In genomic region chr13:102679449-102680132, GRCh38 we compare ENCODE assay signal across 25 cellular contexts. TPM values are rescaled to one million over a fixed set of nuclear protein-coding genes. Genes with fewer than 3 reads are reported as not detected.
DNase-seq lines count a peak whose midpoint lies in the region; ATAC-seq and FAIRE-seq lines count a peak whose summit lies in the region.
"Had no signal": no experiment of that assay in that cellular context is flagged by ENCODE, and none has a peak within 500 bp of the region (broad histone marks: within the 10 kb centered on the region; RNA-seq: fewer than 3 reads in every experiment).

No MANE protein-coding gene starts in this region.

- H3K9ac ChIP-seq in Karpas-422 (ENCODE audit: low read length), result no peak overlapping the region

- no peak overlapping the region for H3K4me3 Mint-ChIP-seq in immature natural killer cell

- H4K20me1 ChIP-seq in Karpas-422 (ENCODE audit: insufficient read depth, low read depth, low read length), result no peaks in the 10 kb centered on the region

- no peaks in the 10 kb centered on the region for H3K9me2 ChIP-seq in Karpas-422 (replicated peaks; ENCODE audit: insufficient read depth, low read length)

- no peak overlapping the region for H3K4me3 ChIP-seq in small intestine (ENCODE audit: low read depth in 1 of 2, low read length in 2 of 2)
- H3K4me3 ChIP-seq in Karpas-422 (ENCODE audit: low read length), result no peak overlapping the region
- H3K4me3 ChIP-seq: heart left ventricle, left ventricle myocardium inferior had no signal

- H3K27me3 ChIP-seq in small intestine (ENCODE audit: control insufficient read depth in 2 of 2, insufficient read depth in 2 of 2, low read length in 2 of 2), result no peaks in the 10 kb centered on the region
- H3K27me3 ChIP-seq in Karpas-422 (ENCODE audit: low read length), result no peaks in the 10 kb centered on the region
- H3K27me3 ChIP-seq: heart left ventricle had no signal

- peaks cover 15 to 17% of the 10 kb centered on the region in 2 donors for H3K4me1 Mint-ChIP-seq in immature natural killer cell

- H3K36me3 Mint-ChIP-seq in immature natural killer cell, result peaks cover 10 to 21% (median 20%) of the 10 kb centered on the region in 3 donors

- no peak overlapping the region for H2AFZ ChIP-seq in Karpas-422 (ENCODE audit: low read length)

- H3K27ac ChIP-seq in small intestine (ENCODE audit: low read depth in 1 of 2, low read length in 1 of 2) (no peak overlapping the region), Karpas-422 (ENCODE audit: low read length) (no peak overlapping the region)
- H3K27ac ChIP-seq: 22Rv1, left ventricle myocardium inferior had no signal

- H3K9me3 Mint-ChIP-seq in immature natural killer cell, result no peaks in the 10 kb centered on the region

- H3K27ac Mint-ChIP-seq in immature natural killer cell, result peak overlapping the region in 5 of 6 donors; percentile 38 to 85 (median 74)

- WGBS in small intestine, 3 donors, result 51 to 63% (median 52%) methylated on average over 3 of the region's 3 CpGs

- no peaks in the 10 kb centered on the region for H3K27me3 Mint-ChIP-seq in immature natural killer cell (ENCODE audit: low read depth in 3 of 3)

- no peak overlapping the region for H3K4me2 ChIP-seq in Karpas-422 (ENCODE audit: low read depth, low read length, poor library complexity, severe bottlenecking)

- H3K4me1 ChIP-seq in small intestine (ENCODE audit: control insufficient read depth in 2 of 2, insufficient read depth in 1 of 2, low read depth in 1 of 2, low read length in 1 of 2) (no peaks in the 10 kb centered on the region), Karpas-422 (ENCODE audit: low read length) (peaks cover 16% of the 10 kb centered on the region)

- H3K36me3 ChIP-seq in small intestine (ENCODE audit: control insufficient read depth in 2 of 2, insufficient read depth in 2 of 2, low read length in 2 of 2), result peaks cover 3 to 4% of the 10 kb centered on the region in 2 donors
- H3K36me3 ChIP-seq in Karpas-422 (ENCODE audit: insufficient read depth, low read length), result peaks cover 44% of the 10 kb centered on the region

- DNase-seq in NCI-H2029 treated with DMSO at 0.1 percent for 48 hours (lab: John Stamatoyannopoulos, UW) (peak; percentile 1), NCI-H2029 (lab: John Stamatoyannopoulos, UW) (no peak), NAMALWA (ENCODE audit: low spot score) (peak; percentile 33), immature natural killer cell (no peak), small intestine (peak; percentile 73), Karpas-422 (no peak), left ventricle myocardium superior (no peak), HUDEP-2 (lab: John Stamatoyannopoulos, UW; ENCODE audit: unreplicated experiment in 76 of 76) (no peak)
- DNase-seq: activated CD4-positive, alpha-beta T cell treated with anti-CD3 and anti-CD28 coated beads for 48 hours; activated CD8-positive, alpha-beta memory T cell treated with anti-CD3 and anti-CD28 coated beads, Interleukin-2, amount 50 U/mL, for 48 hours; activated gamma-delta T cell treated with Interleukin-2 at 50 U/mL for 16 hours; AML-193; anterior cingulate cortex; heart left ventricle; left ventricle myocardium inferior; NCI-H510A; NK-92 treated with Interleukin-12 subunit alpha and Interleukin-12 subunit beta, amount 100 ng/mL, for 24 hours; SIG-M5 had no signal

- ATAC-seq in left ventricle myocardium superior, result no peak
- ATAC-seq: heart left ventricle, Panc1 had no signal

- no peaks in the 10 kb centered on the region for H3K9me3 ChIP-seq in small intestine (ENCODE audit: control insufficient read depth, low read depth)
- no peaks in the 10 kb centered on the region for H3K9me3 ChIP-seq in Karpas-422 (ENCODE audit: low read length)

- intact Hi-C loops in left ventricle myocardium superior (cut with micrococcal nuclease), result no loop called here

- H3K79me2 ChIP-seq in Karpas-422 (ENCODE audit: low read length), result no peaks in the 10 kb centered on the region

- FAIRE-seq in small intestine (lab: Jason Lieb, UNC), result no peak

RNA-seq across cellular contexts. Expression of gene METTL21C, which starts 15.3 kb away (rescaled TPM):
- polyA plus RNA-seq in immature natural killer cell (not detected), small intestine (not detected)
- not detected in 2 replicates for total RNA-seq in Karpas-422 (2014; rRNA removed; shearing (Covaris generic); ENCODE audit: low replicate concordance)
- total RNA-seq in left ventricle myocardium superior, result not detected
- total RNA-seq: cardiac septum, Daoy, dermis microvascular lymphatic vessel endothelial cell, heart left ventricle, left ventricle myocardium inferior, pulmonary artery endothelial cell, temporal lobe had no signal
- polyA plus RNA-seq: heart left ventricle had no signal

Comparison
In these comparisons a context has a peak if more than half of its experiments do, and no peak if none do; other contexts are left out.
1. DNase-seq: peak in NCI-H2029 treated with DMSO at 0.1 percent for 48 hours (single experiment), NAMALWA (single experiment) and small intestine (single experiment); none in NCI-H2029 (single experiment), immature natural killer cell (0 of 3), Karpas-422 (single experiment), left ventricle myocardium superior (single experiment) and HUDEP-2 (0 of 76).